In genomic region chrX:56800307-56800706, GRCh38 we compare ENCODE assay signal across 18 cellular contexts.
DNase-seq lines count a peak whose midpoint lies in the region; ATAC-seq and TF ChIP-seq lines count a peak whose summit lies in the region.
"Had no signal": no experiment of that assay in that cellular context is flagged by ENCODE, and none has a peak within 500 bp of the region (broad histone marks: within the 10 kb centered on the region; RNA-seq: fewer than 3 reads in every experiment).

No MANE protein-coding gene starts in this region.

- peak overlapping the region; percentile 93 for H3K27ac Mint-ChIP-seq in T-helper 1 cell treated with Interleukin-12 subunit alpha and Interleukin-12 subunit beta and Interleukin-4 antibody, amounts not matched to agents 30 μg/mL and 1 μg/mL, for 36 hours
- H3K27ac Mint-ChIP-seq in activated T-helper 2 cell treated with anti-CD3 and anti-CD28 coated beads, Interferon-gamma antibody, Interleukin-2, Interleukin-4, amounts not matched to agents 10 μg/mL and 5 μg/mL and 100 μg/mL, durations not matched to agents 14 hours and 24 hours and 36 hours: peak overlapping the region; percentile 92
- peak overlapping the region; percentile 89 to 97 (median 94) for H3K27ac Mint-ChIP-seq in naive thymus-derived CD4-positive, alpha-beta T cell
- H3K27ac Mint-ChIP-seq: mesothelial cell of epicardium had no signal

- TF ChIP-seq POLR2A in gastroesophageal sphincter (IDR thresholded peaks at IDR 0.05): no peak

- H3K4me3 Mint-ChIP-seq in T-helper 1 cell treated with Interleukin-12 subunit alpha and Interleukin-12 subunit beta and Interleukin-4 antibody, amounts not matched to agents 30 μg/mL and 1 μg/mL, for 36 hours: peak overlapping the region; percentile 76
- peak overlapping the region; percentile 62 for H3K4me3 Mint-ChIP-seq in activated T-helper 2 cell treated with anti-CD3 and anti-CD28 coated beads, Interferon-gamma antibody, Interleukin-2, Interleukin-4, amounts not matched to agents 10 μg/mL and 5 μg/mL and 100 μg/mL, durations not matched to agents 14 hours and 24 hours and 36 hours (ENCODE audit: low read depth)
- H3K4me3 Mint-ChIP-seq in naive thymus-derived CD4-positive, alpha-beta T cell: peak overlapping the region in 9 of 10 donors; percentile 56 to 82 (median 68)
- H3K4me3 Mint-ChIP-seq: mesothelial cell of epicardium had no signal

- no peak for TF ChIP-seq CTCF in gastroesophageal sphincter (IDR thresholded peaks at IDR 0.05)

- H3K4me3 ChIP-seq in H7 (ENCODE audit: insufficient read depth, low read depth, low read length) (no peak overlapping the region), gastroesophageal sphincter (no peak overlapping the region)
- H3K4me3 ChIP-seq in naive thymus-derived CD4-positive, alpha-beta T cell (ENCODE audit: low read length): no peak overlapping the region
- H3K4me3 ChIP-seq: esophagus muscularis mucosa, Peyer's patch, upper lobe of left lung had no signal

- peaks cover 4% of the 10 kb centered on the region for H3K36me3 Mint-ChIP-seq in T-helper 1 cell treated with Interleukin-12 subunit alpha and Interleukin-12 subunit beta and Interleukin-4 antibody, amounts not matched to agents 30 μg/mL and 1 μg/mL, for 36 hours (ENCODE audit: low read depth)
- H3K36me3 Mint-ChIP-seq in activated T-helper 2 cell treated with anti-CD3 and anti-CD28 coated beads, Interferon-gamma antibody, Interleukin-2, Interleukin-4, amounts not matched to agents 10 μg/mL and 5 μg/mL and 100 μg/mL, durations not matched to agents 14 hours and 24 hours and 36 hours (ENCODE audit: low read depth): peaks cover 10% of the 10 kb centered on the region
- peaks cover 0 to 2% (median 0%) of the 10 kb centered on the region in 5 donors for H3K36me3 Mint-ChIP-seq in naive thymus-derived CD4-positive, alpha-beta T cell

- peaks cover 24 to 37% of the 10 kb centered on the region in 2 donors for H3K4me1 ChIP-seq in naive thymus-derived CD4-positive, alpha-beta T cell (ENCODE audit: control insufficient read depth in 2 of 2, insufficient read depth in 2 of 2, low read length in 2 of 2)
- H3K4me1 ChIP-seq in gastroesophageal sphincter: peaks cover 0 to 9% (median 9%) of the 10 kb centered on the region in 3 donors
- H3K4me1 ChIP-seq: Peyer's patch had no signal

- no peak for TF ChIP-seq EP300 in gastroesophageal sphincter (IDR thresholded peaks at IDR 0.05)

- ATAC-seq in naive thymus-derived CD4-positive, alpha-beta T cell: no peak
- ATAC-seq in GM18498 (IDR thresholded peaks at IDR 0.05; ENCODE audit: unreplicated experiment) (no peak), gastroesophageal sphincter (no peak)

- H3K27me3 ChIP-seq in H7 (ENCODE audit: control insufficient read depth, insufficient read depth, low read length): no peaks in the 10 kb centered on the region
- H3K27me3 ChIP-seq in naive thymus-derived CD4-positive, alpha-beta T cell (ENCODE audit: control insufficient read depth in 2 of 2, insufficient read depth in 2 of 2, low read length in 2 of 2): no peaks in the 10 kb centered on the region
- H3K27me3 ChIP-seq in gastroesophageal sphincter: no peaks in the 10 kb centered on the region
- H3K27me3 ChIP-seq: esophagus muscularis mucosa, Peyer's patch, upper lobe of left lung had no signal

- intact Hi-C loops in activated T-helper 2 cell treated with anti-CD3 and anti-CD28 coated beads, Interferon-gamma antibody, Interleukin-2, Interleukin-4, amounts not matched to agents 10 μg/mL and 5 μg/mL and 100 μg/mL, durations not matched to agents 14 hours and 24 hours and 36 hours (cut with micrococcal nuclease): no loop called here
- intact Hi-C loops in naive thymus-derived CD4-positive, alpha-beta T cell (cut with micrococcal nuclease): loop anchor here (2.0 to 10.0 kb wide), 5 partner anchors 68 to 1224 kb away; partner anchors contain the start of gene ZXDB (in 1 of the 2)

- H3K9me3 Mint-ChIP-seq in T-helper 1 cell treated with Interleukin-12 subunit alpha and Interleukin-12 subunit beta and Interleukin-4 antibody, amounts not matched to agents 30 μg/mL and 1 μg/mL, for 36 hours: no peaks in the 10 kb centered on the region
- no peaks in the 10 kb centered on the region for H3K9me3 Mint-ChIP-seq in activated T-helper 2 cell treated with anti-CD3 and anti-CD28 coated beads, Interferon-gamma antibody, Interleukin-2, Interleukin-4, amounts not matched to agents 10 μg/mL and 5 μg/mL and 100 μg/mL, durations not matched to agents 14 hours and 24 hours and 36 hours
- H3K9me3 Mint-ChIP-seq in naive thymus-derived CD4-positive, alpha-beta T cell: no peaks in the 10 kb centered on the region

- H3K27me3 Mint-ChIP-seq in T-helper 1 cell treated with Interleukin-12 subunit alpha and Interleukin-12 subunit beta and Interleukin-4 antibody, amounts not matched to agents 30 μg/mL and 1 μg/mL, for 36 hours (ENCODE audit: low read depth): no peaks in the 10 kb centered on the region
- H3K27me3 Mint-ChIP-seq in activated T-helper 2 cell treated with anti-CD3 and anti-CD28 coated beads, Interferon-gamma antibody, Interleukin-2, Interleukin-4, amounts not matched to agents 10 μg/mL and 5 μg/mL and 100 μg/mL, durations not matched to agents 14 hours and 24 hours and 36 hours (ENCODE audit: low read depth): no peaks in the 10 kb centered on the region
- no peaks in the 10 kb centered on the region for H3K27me3 Mint-ChIP-seq in naive thymus-derived CD4-positive, alpha-beta T cell

- WGBS in gastroesophageal sphincter (ENCODE audit: low coverage in 1 of 2), 2 donors: no CpG with 5 or more reads among the region's 3 CpGs

- H3K9me3 ChIP-seq in naive thymus-derived CD4-positive, alpha-beta T cell (ENCODE audit: control insufficient read depth in 2 of 3, low read length in 3 of 3): no peaks in the 10 kb centered on the region
- no peaks in the 10 kb centered on the region for H3K9me3 ChIP-seq in gastroesophageal sphincter
- H3K9me3 ChIP-seq: esophagus muscularis mucosa, Peyer's patch, upper lobe of left lung had no signal

- H3K36me3 ChIP-seq in H7 (replicated peaks; ENCODE audit: control insufficient read depth, insufficient read depth, low read length) (no peaks in the 10 kb centered on the region), gastroesophageal sphincter (no peaks in the 10 kb centered on the region)
- H3K36me3 ChIP-seq in naive thymus-derived CD4-positive, alpha-beta T cell (ENCODE audit: control insufficient read depth in 2 of 3, insufficient read depth in 3 of 3, low read length in 3 of 3): peaks cover 0 to 3% (median 2%) of the 10 kb centered on the region in 3 experiments
- H3K36me3 ChIP-seq: esophagus muscularis mucosa, Peyer's patch, upper lobe of left lung, WERI-Rb-1 had no signal

- POLR2A ChIA-PET in naive thymus-derived CD4-positive, alpha-beta T cell (lab: Charles Lee): no interaction called here

- no peak for DNase-seq in T-helper 1 cell
- DNase-seq in H7: peak; percentile 4
- DNase-seq in activated T-helper 2 cell treated with anti-CD3 and anti-CD28 coated beads, Interferon-gamma antibody, Interleukin-2, Interleukin-4, amounts not matched to agents 10 μg/mL and 5 μg/mL and 100 μg/mL, durations not matched to agents 14 hours and 24 hours and 36 hours (ENCODE audit: low spot score): no peak
- no peak for DNase-seq in naive thymus-derived CD4-positive, alpha-beta T cell
- no peak for DNase-seq in HK-2 (ENCODE audit: unreplicated experiment)
- DNase-seq: kidney glomerular epithelial cell, NCI-H187 treated with DMSO at 0.1 percent for 48 hours, NCI-H526 treated with DMSO at 0.1 percent for 48 hours, occipital lobe, WERI-Rb-1 had no signal

- H3K4me1 Mint-ChIP-seq in T-helper 1 cell treated with Interleukin-12 subunit alpha and Interleukin-12 subunit beta and Interleukin-4 antibody, amounts not matched to agents 30 μg/mL and 1 μg/mL, for 36 hours (ENCODE audit: low read depth): peaks cover 37% of the 10 kb centered on the region
- peaks cover 40% of the 10 kb centered on the region for H3K4me1 Mint-ChIP-seq in activated T-helper 2 cell treated with anti-CD3 and anti-CD28 coated beads, Interferon-gamma antibody, Interleukin-2, Interleukin-4, amounts not matched to agents 10 μg/mL and 5 μg/mL and 100 μg/mL, durations not matched to agents 14 hours and 24 hours and 36 hours (ENCODE audit: low read depth)
- H3K4me1 Mint-ChIP-seq in naive thymus-derived CD4-positive, alpha-beta T cell: peaks cover 37 to 75% (median 59%) of the 10 kb centered on the region in 7 donors

- CTCF ChIA-PET in naive thymus-derived CD4-positive, alpha-beta T cell (lab: Charles Lee): interaction anchor here (1.0 to 1.1 kb wide), 2 partner anchors 36 to 178 kb away, joined by 3 read pairs; no protein-coding TSS in a partner anchor

- peak overlapping the region; percentile 64 for H3K27ac ChIP-seq in naive thymus-derived CD4-positive, alpha-beta T cell (ENCODE audit: low read depth, low read length)
- H3K27ac ChIP-seq in gastroesophageal sphincter: no peak overlapping the region
- H3K27ac ChIP-seq: 22Rv1, esophagus muscularis mucosa, upper lobe of left lung, WERI-Rb-1 had no signal
